Comparison of ENCODE assay signal across 1 cellular context in genomic region chr19:40804783-40805242, GRCh38.
TF ChIP-seq lines count a peak whose summit lies in the region.

No MANE protein-coding gene starts in this region.

TF ChIP-seq in GM23338, 12 proteins besides CTCF, POLR2A, EP300 and RAD21 (continued from another document):
- TF ChIP-seq ZNF462 (CRISPR knock-in tag; IDR thresholded peaks at IDR 0.05) (no peak), ZNF114 (CRISPR knock-in tag; IDR thresholded peaks at IDR 0.05) (no peak), CREB1 (CRISPR knock-in tag; IDR thresholded peaks at IDR 0.05; ENCODE audit: low read depth) (no peak), REST (IDR thresholded peaks at IDR 0.05; ENCODE audit: unreplicated experiment) (no peak)
TF ChIP-seq in GM23338: peak in this region for 0.
